ENCODE assay signal across 1 cellular context in genomic region chr1:206635080-206635982, GRCh38.
TF ChIP-seq lines count a peak whose summit lies in the region.

Gene DYRK3, plus strand, starts transcription at chr1:206635536. Its CDS starts 168 bp downstream, at chr1:206635704.

TF ChIP-seq in K562, 482 proteins besides CTCF, POLR2A, EP300 and RAD21 (continued from another document and continues in another):
- TF ChIP-seq, protein P1, sequence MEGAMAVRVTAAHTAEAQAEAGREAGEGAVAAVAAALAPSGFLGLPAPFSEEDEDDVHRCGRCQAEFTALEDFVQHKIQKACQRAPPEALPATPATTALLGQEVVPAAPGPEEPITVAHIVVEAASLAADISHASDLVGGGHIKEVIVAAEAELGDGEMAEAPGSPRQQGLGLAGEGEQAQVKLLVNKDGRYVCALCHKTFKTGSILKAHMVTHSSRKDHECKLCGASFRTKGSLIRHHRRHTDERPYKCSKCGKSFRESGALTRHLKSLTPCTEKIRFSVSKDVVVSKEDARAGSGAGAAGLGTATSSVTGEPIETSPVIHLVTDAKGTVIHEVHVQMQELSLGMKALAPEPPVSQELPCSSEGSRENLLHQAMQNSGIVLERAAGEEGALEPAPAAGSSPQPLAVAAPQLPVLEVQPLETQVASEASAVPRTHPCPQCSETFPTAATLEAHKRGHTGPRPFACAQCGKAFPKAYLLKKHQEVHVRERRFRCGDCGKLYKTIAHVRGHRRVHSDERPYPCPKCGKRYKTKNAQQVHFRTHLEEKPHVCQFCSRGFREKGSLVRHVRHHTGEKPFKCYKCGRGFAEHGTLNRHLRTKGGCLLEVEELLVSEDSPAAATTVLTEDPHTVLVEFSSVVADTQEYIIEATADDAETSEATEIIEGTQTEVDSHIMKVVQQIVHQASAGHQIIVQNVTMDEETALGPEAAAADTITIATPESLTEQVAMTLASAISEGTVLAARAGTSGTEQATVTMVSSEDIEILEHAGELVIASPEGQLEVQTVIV (CRISPR knock-in tag; IDR thresholded peaks at IDR 0.05; ENCODE audit: borderline replicate concordance), result no peak
- TF ChIP-seq HNRNPH1 (optimal IDR thresholded peaks at IDR 0.05; ENCODE audit: low read depth, low read length), result no peak
- TF ChIP-seq STAT6 (CRISPR knock-in tag; IDR thresholded peaks at IDR 0.05), result 0 out of 2 replicates have a peak, but pooled peaks have one; percentile 62
- no peak for TF ChIP-seq PHTF2 (CRISPR knock-in tag; IDR thresholded peaks at IDR 0.05)
- no peak for TF ChIP-seq MED1 (CRISPR knock-in tag; IDR thresholded peaks at IDR 0.05; ENCODE audit: borderline replicate concordance)
- TF ChIP-seq DNMT1 (IDR thresholded peaks at IDR 0.05), result no peak
- no peak for TF ChIP-seq MECOM (CRISPR knock-in tag; IDR thresholded peaks at IDR 0.05)
- no peak for TF ChIP-seq TCFL5 (CRISPR knock-in tag; conservative IDR thresholded peaks at IDR 0.05)
- TF ChIP-seq ELF4 (CRISPR knock-in tag; IDR thresholded peaks at IDR 0.05), result peak; percentile 73; the same call in 1 of the 2 replicates
- no peak for TF ChIP-seq ZNF76 (CRISPR knock-in tag; IDR thresholded peaks at IDR 0.05; ENCODE audit: borderline replicate concordance)
- no peak for TF ChIP-seq RFX5 (IDR thresholded peaks at IDR 0.05; ENCODE audit: low read depth, low read length)
- TF ChIP-seq PREB (CRISPR knock-in tag; IDR thresholded peaks at IDR 0.05), result no peak
- TF ChIP-seq HDAC1 (IDR thresholded peaks at IDR 0.05), result peak in 1 of 2 experiments; percentile 99; a peak in 2 of 4 replicates
- peak; percentile 86; the same call in 1 of the 2 replicates for TF ChIP-seq PHF21A (IDR thresholded peaks at IDR 0.05; ENCODE audit: borderline replicate concordance, low read depth)
- TF ChIP-seq, protein P2, sequence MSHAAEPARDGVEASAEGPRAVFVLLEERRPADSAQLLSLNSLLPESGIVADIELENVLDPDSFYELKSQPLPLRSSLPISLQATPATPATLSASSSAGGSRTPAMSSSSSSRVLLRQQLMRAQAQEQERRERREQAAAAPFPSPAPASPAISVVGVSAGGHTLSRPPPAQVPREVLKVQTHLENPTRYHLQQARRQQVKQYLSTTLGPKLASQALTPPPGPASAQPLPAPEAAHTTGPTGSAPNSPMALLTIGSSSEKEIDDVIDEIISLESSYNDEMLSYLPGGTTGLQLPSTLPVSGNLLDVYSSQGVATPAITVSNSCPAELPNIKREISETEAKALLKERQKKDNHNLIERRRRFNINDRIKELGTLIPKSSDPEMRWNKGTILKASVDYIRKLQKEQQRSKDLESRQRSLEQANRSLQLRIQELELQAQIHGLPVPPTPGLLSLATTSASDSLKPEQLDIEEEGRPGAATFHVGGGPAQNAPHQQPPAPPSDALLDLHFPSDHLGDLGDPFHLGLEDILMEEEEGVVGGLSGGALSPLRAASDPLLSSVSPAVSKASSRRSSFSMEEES (CRISPR knock-in tag; IDR thresholded peaks at IDR 0.05), result no peak
- no peak for TF ChIP-seq PTRF (tag; IDR thresholded peaks at IDR 0.05)
- TF ChIP-seq HDAC3 (IDR thresholded peaks at IDR 0.05; ENCODE audit: borderline replicate concordance, partially characterized antibody), result no peak
- TF ChIP-seq ZKSCAN8 (CRISPR knock-in tag; IDR thresholded peaks at IDR 0.05), result no peak
- TF ChIP-seq NFRKB (IDR thresholded peaks at IDR 0.05; ENCODE audit: low read depth), result no peak
- TF ChIP-seq TSC22D4 (tag; IDR thresholded peaks at IDR 0.05), result no peak
- no peak; the same call in 1 of the 2 replicates for TF ChIP-seq REST (CRISPR knock-in tag; IDR thresholded peaks at IDR 0.05; ENCODE audit: low read depth)
- TF ChIP-seq ZNF239 (CRISPR knock-in tag; IDR thresholded peaks at IDR 0.05), result no peak
- TF ChIP-seq, protein P3, sequence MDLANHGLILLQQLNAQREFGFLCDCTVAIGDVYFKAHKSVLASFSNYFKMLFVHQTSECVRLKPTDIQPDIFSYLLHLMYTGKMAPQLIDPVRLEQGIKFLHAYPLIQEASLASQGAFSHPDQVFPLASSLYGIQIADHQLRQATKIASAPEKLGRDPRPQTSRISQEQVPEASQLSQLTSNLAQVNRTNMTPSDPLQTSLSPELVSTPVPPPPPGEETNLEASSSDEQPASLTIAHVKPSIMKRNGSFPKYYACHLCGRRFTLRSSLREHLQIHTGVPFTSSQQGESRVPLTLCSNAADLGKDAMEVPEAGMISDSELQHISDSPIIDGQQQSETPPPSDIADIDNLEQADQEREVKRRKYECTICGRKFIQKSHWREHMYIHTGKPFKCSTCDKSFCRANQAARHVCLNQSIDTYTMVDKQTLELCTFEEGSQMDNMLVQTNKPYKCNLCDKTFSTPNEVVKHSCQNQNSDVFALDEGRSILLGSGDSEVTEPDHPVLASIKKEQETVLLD (IDR thresholded peaks at IDR 0.05), result peak; percentile 70; the same call in 1 of the 2 replicates
- peak; percentile 79 for TF ChIP-seq RB1 (IDR thresholded peaks at IDR 0.05; ENCODE audit: low read depth)
- TF ChIP-seq ZNF586 (CRISPR knock-in tag; conservative IDR thresholded peaks at IDR 0.05), result no peak
- TF ChIP-seq NFE2 (IDR thresholded peaks at IDR 0.05; ENCODE audit: low read depth), result no peak
- no peak for TF ChIP-seq MTA2 (IDR thresholded peaks at IDR 0.05; ENCODE audit: low read depth)
- TF ChIP-seq RBM39 (optimal IDR thresholded peaks at IDR 0.05; ENCODE audit: low read depth, low read length), result no peak
- no peak for TF ChIP-seq ZBTB8A (IDR thresholded peaks at IDR 0.05; ENCODE audit: partially characterized antibody)
- no peak for TF ChIP-seq ETS2 (tag; IDR thresholded peaks at IDR 0.05; ENCODE audit: borderline replicate concordance, poor library complexity, severe bottlenecking)
- TF ChIP-seq, protein P4, sequence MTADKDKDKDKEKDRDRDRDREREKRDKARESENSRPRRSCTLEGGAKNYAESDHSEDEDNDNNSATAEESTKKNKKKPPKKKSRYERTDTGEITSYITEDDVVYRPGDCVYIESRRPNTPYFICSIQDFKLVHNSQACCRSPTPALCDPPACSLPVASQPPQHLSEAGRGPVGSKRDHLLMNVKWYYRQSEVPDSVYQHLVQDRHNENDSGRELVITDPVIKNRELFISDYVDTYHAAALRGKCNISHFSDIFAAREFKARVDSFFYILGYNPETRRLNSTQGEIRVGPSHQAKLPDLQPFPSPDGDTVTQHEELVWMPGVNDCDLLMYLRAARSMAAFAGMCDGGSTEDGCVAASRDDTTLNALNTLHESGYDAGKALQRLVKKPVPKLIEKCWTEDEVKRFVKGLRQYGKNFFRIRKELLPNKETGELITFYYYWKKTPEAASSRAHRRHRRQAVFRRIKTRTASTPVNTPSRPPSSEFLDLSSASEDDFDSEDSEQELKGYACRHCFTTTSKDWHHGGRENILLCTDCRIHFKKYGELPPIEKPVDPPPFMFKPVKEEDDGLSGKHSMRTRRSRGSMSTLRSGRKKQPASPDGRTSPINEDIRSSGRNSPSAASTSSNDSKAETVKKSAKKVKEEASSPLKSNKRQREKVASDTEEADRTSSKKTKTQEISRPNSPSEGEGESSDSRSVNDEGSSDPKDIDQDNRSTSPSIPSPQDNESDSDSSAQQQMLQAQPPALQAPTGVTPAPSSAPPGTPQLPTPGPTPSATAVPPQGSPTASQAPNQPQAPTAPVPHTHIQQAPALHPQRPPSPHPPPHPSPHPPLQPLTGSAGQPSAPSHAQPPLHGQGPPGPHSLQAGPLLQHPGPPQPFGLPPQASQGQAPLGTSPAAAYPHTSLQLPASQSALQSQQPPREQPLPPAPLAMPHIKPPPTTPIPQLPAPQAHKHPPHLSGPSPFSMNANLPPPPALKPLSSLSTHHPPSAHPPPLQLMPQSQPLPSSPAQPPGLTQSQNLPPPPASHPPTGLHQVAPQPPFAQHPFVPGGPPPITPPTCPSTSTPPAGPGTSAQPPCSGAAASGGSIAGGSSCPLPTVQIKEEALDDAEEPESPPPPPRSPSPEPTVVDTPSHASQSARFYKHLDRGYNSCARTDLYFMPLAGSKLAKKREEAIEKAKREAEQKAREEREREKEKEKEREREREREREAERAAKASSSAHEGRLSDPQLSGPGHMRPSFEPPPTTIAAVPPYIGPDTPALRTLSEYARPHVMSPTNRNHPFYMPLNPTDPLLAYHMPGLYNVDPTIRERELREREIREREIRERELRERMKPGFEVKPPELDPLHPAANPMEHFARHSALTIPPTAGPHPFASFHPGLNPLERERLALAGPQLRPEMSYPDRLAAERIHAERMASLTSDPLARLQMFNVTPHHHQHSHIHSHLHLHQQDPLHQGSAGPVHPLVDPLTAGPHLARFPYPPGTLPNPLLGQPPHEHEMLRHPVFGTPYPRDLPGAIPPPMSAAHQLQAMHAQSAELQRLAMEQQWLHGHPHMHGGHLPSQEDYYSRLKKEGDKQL (CRISPR knock-in tag; IDR thresholded peaks at IDR 0.05; ENCODE audit: borderline replicate concordance), result peak; percentile 83; the same call in 1 of the 2 replicates
- peak in 1 of 2 experiments; percentile 51; a peak in 2 of 4 replicates for TF ChIP-seq FOXA3 (CRISPR knock-in tag; conservative IDR thresholded peaks at IDR 0.05 in 1 of 2, IDR thresholded peaks at IDR 0.05 in 1 of 2)
- TF ChIP-seq HDAC6 (IDR thresholded peaks at IDR 0.05; ENCODE audit: low read depth, low read length), result no peak
- 0 out of 2 replicates have a peak, but pooled peaks have one; percentile 26 for TF ChIP-seq ZNF311 (CRISPR knock-in tag; IDR thresholded peaks at IDR 0.05)
- no peak for TF ChIP-seq TCF7L2 (IDR thresholded peaks at IDR 0.05; ENCODE audit: low read depth, low read length)
- no peak for TF ChIP-seq ZNF79 (CRISPR knock-in tag; IDR thresholded peaks at IDR 0.05; ENCODE audit: low read depth)
- peak in 1 of 2 experiments; percentile 96; a peak in 2 of 4 replicates for TF ChIP-seq CSDE1 (IDR thresholded peaks at IDR 0.05)
- TF ChIP-seq, protein P5, sequence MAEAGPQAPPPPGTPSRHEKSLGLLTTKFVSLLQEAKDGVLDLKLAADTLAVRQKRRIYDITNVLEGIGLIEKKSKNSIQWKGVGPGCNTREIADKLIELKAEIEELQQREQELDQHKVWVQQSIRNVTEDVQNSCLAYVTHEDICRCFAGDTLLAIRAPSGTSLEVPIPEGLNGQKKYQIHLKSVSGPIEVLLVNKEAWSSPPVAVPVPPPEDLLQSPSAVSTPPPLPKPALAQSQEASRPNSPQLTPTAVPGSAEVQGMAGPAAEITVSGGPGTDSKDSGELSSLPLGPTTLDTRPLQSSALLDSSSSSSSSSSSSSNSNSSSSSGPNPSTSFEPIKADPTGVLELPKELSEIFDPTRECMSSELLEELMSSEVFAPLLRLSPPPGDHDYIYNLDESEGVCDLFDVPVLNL (CRISPR knock-in tag; IDR thresholded peaks at IDR 0.05; ENCODE audit: low read depth), result 0 out of 2 replicates have a peak, but pooled peaks have one; percentile 47
- peak; percentile 82; the same call in 1 of the 2 replicates for TF ChIP-seq PML (IDR thresholded peaks at IDR 0.05; ENCODE audit: low read length)
- peak; percentile 34 for TF ChIP-seq HNRNPK (IDR thresholded peaks at IDR 0.05; ENCODE audit: low read depth, low read length, poor library complexity, severe bottlenecking)
- peak; percentile 61 for TF ChIP-seq PCBP1 (IDR thresholded peaks at IDR 0.05; ENCODE audit: low read depth, low read length, poor library complexity, severe bottlenecking)
- no peak for TF ChIP-seq TCF15 (CRISPR knock-in tag; IDR thresholded peaks at IDR 0.05)
- TF ChIP-seq SP2 (IDR thresholded peaks at IDR 0.05; ENCODE audit: extremely low read depth, low read depth, low read length, poor library complexity, severe bottlenecking), result no peak
- TF ChIP-seq IRF2 (CRISPR knock-in tag; IDR thresholded peaks at IDR 0.05), result no peak
